Comparison of ENCODE assay signal across 26 cellular contexts in genomic region chr1:238492271-238492670, GRCh38.
DNase-seq lines count a peak whose midpoint lies in the region; ATAC-seq, FAIRE-seq and TF ChIP-seq lines count a peak whose summit lies in the region.
"Had no signal": no experiment of that assay in that cellular context is flagged by ENCODE, and none has a peak within 500 bp of the region (broad histone marks: within the 10 kb centered on the region; RNA-seq: fewer than 3 reads in every experiment).

No MANE protein-coding gene starts in this region.

- H2BK5ac ChIP-seq in H9 (ENCODE audit: insufficient read length, low read length) = no peak overlapping the region
- H2BK5ac ChIP-seq in H1 (ENCODE audit: low read depth, low read length) = no peak overlapping the region

- POLR2A ChIA-PET in H1 (lab: Charles Lee; ENCODE audit: partially characterized antibody) = no interaction called here

- TF ChIP-seq POLR2A in H1 (IDR thresholded peaks at IDR 0.05; ENCODE audit: control extremely low read depth in 1 of 2, low read depth in 2 of 2, low read length in 2 of 2) = no peak

- no peak overlapping the region for H2BK20ac ChIP-seq in H9 (ENCODE audit: low read depth, low read length, poor library complexity, severe bottlenecking)
- no peak overlapping the region for H2BK20ac ChIP-seq in H1 (ENCODE audit: low read length)

- FAIRE-seq in H1 (lab: Jason Lieb, UNC) = no peak
- FAIRE-seq: GM12878, H54 had no signal

- no peak overlapping the region for H2BK120ac ChIP-seq in H9 (ENCODE audit: low read depth, low read length, poor library complexity, severe bottlenecking)
- H2BK120ac ChIP-seq in H1 (replicated peaks; ENCODE audit: low read depth, low read length) = no peak overlapping the region

- H4K20me1 ChIP-seq in H9 (ENCODE audit: control insufficient read depth, insufficient read depth, insufficient read length) (no peaks in the 10 kb centered on the region), H1 (replicated peaks in 1 of 2; ENCODE audit: control insufficient read depth in 1 of 2, insufficient read depth in 2 of 2, low read length in 2 of 2) (no peaks in the 10 kb centered on the region)

- H3K27me3 ChIP-seq in H9 (ENCODE audit: insufficient read depth, low read length) (no peaks in the 10 kb centered on the region), H1 (replicated peaks in 1 of 4; ENCODE audit: control insufficient read depth in 3 of 4, extremely low read depth in 1 of 4, insufficient read depth in 3 of 4, low read length in 3 of 4) (no peaks in the 10 kb centered on the region)

- H3K4me3 Mint-ChIP-seq in H9 = no peak overlapping the region
- H3K4me3 Mint-ChIP-seq: CD4-positive, CD25-positive, alpha-beta regulatory T cell had no signal

- no peaks in the 10 kb centered on the region for H3K4me1 Mint-ChIP-seq in H9
- H3K4me1 Mint-ChIP-seq: CD4-positive, CD25-positive, alpha-beta regulatory T cell had no signal

- H2AK5ac ChIP-seq in H9 (ENCODE audit: insufficient read length, low read length) (no peak overlapping the region), H1 (ENCODE audit: low read depth, low read length) (no peak overlapping the region)

- H3K79me2 ChIP-seq in H9 (ENCODE audit: insufficient read depth, low read length) (no peaks in the 10 kb centered on the region), H1 (ENCODE audit: control insufficient read depth in 1 of 2, insufficient read depth in 2 of 2, low read length in 2 of 2) (no peaks in the 10 kb centered on the region)

- no peaks in the 10 kb centered on the region for H3K23me2 ChIP-seq in H9 (ENCODE audit: insufficient read length, low read depth, low read length, poor library complexity, severe bottlenecking)
- H3K23me2 ChIP-seq in H1 (ENCODE audit: low read depth, low read length) = no peaks in the 10 kb centered on the region

- no peaks in the 10 kb centered on the region for H3K9me3 ChIP-seq in H9 (ENCODE audit: control insufficient read depth, low read depth, low read length)
- H3K9me3 ChIP-seq in H1 (ENCODE audit: insufficient read depth in 2 of 2, low read depth in 1 of 2, low read length in 1 of 2) = no peaks in the 10 kb centered on the region

- CTCF ChIA-PET in H1 (lab: Charles Lee; ENCODE audit: partially characterized antibody) = interaction anchor here (0.6 to 0.8 kb wide), 3 partner anchors 74 to 682 kb away, joined by 3 read pairs; no protein-coding TSS in a partner anchor

- H3K27ac Mint-ChIP-seq in H9 = no peak overlapping the region
- H3K27ac Mint-ChIP-seq: CD4-positive, CD25-positive, alpha-beta regulatory T cell had no signal

- no peak overlapping the region for H3K4me3 ChIP-seq in H1 (ENCODE audit: extremely low read depth in 1 of 4, insufficient read depth in 2 of 4, low read depth in 3 of 4, low read length in 4 of 4)
- H3K4me3 ChIP-seq: GM12878, SK-N-MC had no signal

- H2AFZ ChIP-seq in H9 (ENCODE audit: low read length) (no peak overlapping the region), H1 (ENCODE audit: low read length) (no peak overlapping the region)

- peak; percentile 19 to 47; a peak in 3 of 4 replicates for TF ChIP-seq RAD21 in H1 (IDR thresholded peaks at IDR 0.05 in 1 of 2, conservative IDR thresholded peaks at IDR 0.05 in 1 of 2; ENCODE audit: low read depth in 2 of 2, low read length in 2 of 2)

- H3K79me1 ChIP-seq in H9 (ENCODE audit: insufficient read depth, low read depth, low read length, poor library complexity, severe bottlenecking) (no peaks in the 10 kb centered on the region), H1 (ENCODE audit: low read depth, low read length) (no peaks in the 10 kb centered on the region)

- no peak overlapping the region for H3K4me2 ChIP-seq in H9 (ENCODE audit: insufficient read depth, insufficient read length, low read length)
- H3K4me2 ChIP-seq in H1 (ENCODE audit: insufficient read depth in 1 of 2, low read depth in 2 of 2, low read length in 2 of 2) = no peak overlapping the region

- no peak overlapping the region for H3T11ph ChIP-seq in H9 (ENCODE audit: low read length)

- TF ChIP-seq CTCF in H9 (conservative IDR thresholded peaks at IDR 0.05) (peak; percentile 36; the same call in 2 of the 3 replicates), H1 (IDR thresholded peaks at IDR 0.05; ENCODE audit: control extremely low read depth in 1 of 3, insufficient read depth in 1 of 3, low read depth in 1 of 3, low read length in 3 of 3) (peak in 1 of 3 experiments; percentile 34; a peak in 2 of 4 replicates)

- H3K56ac ChIP-seq in H9 (ENCODE audit: insufficient read length, low read depth, low read length) (no peak overlapping the region), H1 (replicated peaks; ENCODE audit: insufficient read length, low read depth, low read length) (no peak overlapping the region)

- H3K9me3 Mint-ChIP-seq in H9 = no peaks in the 10 kb centered on the region; a peak in 1 of 5 replicates

- DNase-seq in DMS53 (lab: John Stamatoyannopoulos, UW) (peak; percentile 24), DMS53 treated with DMSO at 0.1 percent for 48 hours (lab: John Stamatoyannopoulos, UW; ENCODE audit: unreplicated experiment) (no peak), H9 (peak; percentile 35), H1 (ENCODE audit: low read depth in 1 of 2, low spot score in 2 of 2) (no peak), NCI-H524 (lab: John Stamatoyannopoulos, UW) (no peak), HT-29 (ENCODE audit: low spot score) (no peak)
- DNase-seq: 8988T; ACHN; CD4-positive, CD25-positive, alpha-beta regulatory T cell; EL; GDM1; NCI-H1092 treated with DMSO at 0.1 percent for 48 hours; NCI-H1436; NCI-H187; NCI-H2081 treated with DMSO at 0.1 percent for 48 hours; NCI-H2171; NCI-H226; NCI-H510A treated with DMSO at 0.1 percent for 48 hours; NCI-H748 treated with DMSO at 0.1 percent for 48 hours; SHP77 treated with DMSO at 0.1 percent for 48 hours had no signal

- H2BK12ac ChIP-seq in H9 (ENCODE audit: insufficient read length, low read depth, low read length) = no peak overlapping the region
- 0 out of 2 replicates have a peak overlapping the region, but pooled peaks have one; percentile 17 for H2BK12ac ChIP-seq in H1 (ENCODE audit: low read depth, low read length)

- no peak overlapping the region for H3K4ac ChIP-seq in H9 (ENCODE audit: low read depth, low read length)
- H3K4ac ChIP-seq in H1 (replicated peaks; ENCODE audit: insufficient read length, low read depth, low read length) = no peak overlapping the region

- H3K4me1 ChIP-seq in H9 (ENCODE audit: insufficient read depth, low read length) (no peaks in the 10 kb centered on the region), H1 (replicated peaks in 1 of 4; ENCODE audit: control insufficient read depth in 3 of 4, insufficient read depth in 4 of 4, low read length in 3 of 4) (no peaks in the 10 kb centered on the region)

- no peak for ATAC-seq in GM21515 (IDR thresholded peaks at IDR 0.05; ENCODE audit: unreplicated experiment)
- ATAC-seq: GM12878, Panc1 had no signal

- no peaks in the 10 kb centered on the region for H3K36me3 ChIP-seq in H1 (ENCODE audit: control insufficient read depth in 2 of 4, insufficient read depth in 4 of 4, low read length in 3 of 4)

- no peak overlapping the region for H3K23ac ChIP-seq in H9 (ENCODE audit: insufficient read length, low read depth, low read length)
- no peak overlapping the region for H3K23ac ChIP-seq in H1 (ENCODE audit: insufficient read length)

- no peak for TF ChIP-seq EP300 in H1 (IDR thresholded peaks at IDR 0.05; ENCODE audit: borderline replicate concordance in 1 of 2, low read depth in 2 of 2, low read length in 2 of 2)

- H3K14ac ChIP-seq in H9 (ENCODE audit: insufficient read depth, low read length) = no peak overlapping the region
- no peak overlapping the region for H3K14ac ChIP-seq in H1 (ENCODE audit: insufficient read length)

- H3K9ac ChIP-seq in H9 (ENCODE audit: extremely low read depth, insufficient read length, low read length) (no peak overlapping the region), H1 (replicated peaks in 1 of 4; ENCODE audit: extremely low read depth in 1 of 4, low read depth in 3 of 4, low read length in 3 of 4) (no peak overlapping the region)

- H4K91ac ChIP-seq in H9 (ENCODE audit: insufficient read length, low read depth, low read length) = no peak overlapping the region
- no peak overlapping the region for H4K91ac ChIP-seq in H1 (replicated peaks; ENCODE audit: insufficient read length, low read length)

- H4K5ac ChIP-seq in H9 (ENCODE audit: insufficient read length, low read depth, low read length) = no peak overlapping the region
- H4K5ac ChIP-seq in H1 (ENCODE audit: insufficient read length, low read depth, low read length) = no peak overlapping the region

- H4K8ac ChIP-seq in H9 (replicated peaks; ENCODE audit: insufficient read length, low read depth, low read length) (no peak overlapping the region), H1 (ENCODE audit: extremely low read depth, insufficient read depth, low read length) (no peak overlapping the region)

- no CpG with 5 or more reads among the region's 11 CpGs for WGBS in H9 (ENCODE audit: extremely low coverage, insufficient read length, low lambda C conversion rate)
- WGBS in H1 (ENCODE audit: extremely low coverage in 1 of 2, insufficient coverage in 1 of 2, insufficient read length in 1 of 2, insufficient replicate concordance in 2 of 2, low coverage in 1 of 2, low lambda C conversion rate in 2 of 2, missing lambda C conversion rate in 1 of 2), 2 experiments = 94% methylated on average over 11 of the region's 11 CpGs; no CpG with 5 or more reads in 1 of the 2 experiments

- H3K27ac ChIP-seq in H9 (ENCODE audit: insufficient read length, low read depth, low read length) (no peak overlapping the region), H1 (ENCODE audit: low read depth, low read length) (no peak overlapping the region)
- H3K27ac ChIP-seq: HL-60, SK-N-MC had no signal

- no peaks in the 10 kb centered on the region for H3K36me3 Mint-ChIP-seq in H9 (ENCODE audit: insufficient read depth in 1 of 3, low read depth in 3 of 3)
- H3K36me3 Mint-ChIP-seq: CD4-positive, CD25-positive, alpha-beta regulatory T cell had no signal

- H3K18ac ChIP-seq in H9 (ENCODE audit: insufficient read length, low read depth, low read length) (no peak overlapping the region), H1 (ENCODE audit: extremely low read depth, low read length) (no peak overlapping the region)

- H2BK15ac ChIP-seq in H9 (ENCODE audit: low read depth, low read length) (no peak overlapping the region), H1 (ENCODE audit: low read length) (no peak overlapping the region)

- no peaks in the 10 kb centered on the region for H3K27me3 Mint-ChIP-seq in H9 (ENCODE audit: low read depth)
- H3K27me3 Mint-ChIP-seq: CD4-positive, CD25-positive, alpha-beta regulatory T cell had no signal

TF ChIP-seq in H1, 55 proteins besides CTCF, POLR2A, EP300 and RAD21 (continues in another document):
- TF ChIP-seq TAF1 (IDR thresholded peaks at IDR 0.05; ENCODE audit: low read depth, low read length) (no peak), USF2 (IDR thresholded peaks at IDR 0.05; ENCODE audit: low read length) (no peak), HDAC6 (IDR thresholded peaks at IDR 0.05; ENCODE audit: low read depth, low read length) (no peak)

Comparison
In these comparisons a context has a peak if more than half of its experiments do, and no peak if none do; other contexts are left out.
1. DNase-seq: peak in DMS53 (single experiment) and H9 (single experiment); none in DMS53 treated with DMSO at 0.1 percent for 48 hours (single experiment), H1 (0 of 2), NCI-H524 (0 of 2) and HT-29 (single experiment).